In the genomic region with DNA sequence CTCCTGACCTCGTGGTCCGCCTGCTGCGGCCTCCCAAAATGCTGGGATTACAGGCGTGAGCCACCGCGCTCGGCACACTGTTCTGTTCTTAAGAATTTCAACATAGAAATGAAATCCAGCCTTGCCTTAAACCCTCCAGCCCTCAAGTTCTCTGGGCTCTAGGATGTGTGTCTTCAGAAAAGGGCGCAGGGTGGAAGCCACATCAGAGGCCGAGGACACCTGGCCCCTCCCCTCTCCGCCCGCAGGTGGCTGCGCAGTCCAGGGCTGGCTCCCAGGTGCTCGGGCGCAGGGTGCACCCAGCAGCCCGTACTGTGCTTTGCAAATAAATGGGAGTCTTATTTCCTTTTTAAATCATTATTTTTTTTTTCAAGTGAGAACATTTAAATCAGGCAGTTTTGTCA, we compare ENCODE assay signal across 10 cellular contexts. TPM values are rescaled to one million over a fixed set of nuclear protein-coding genes. Genes with fewer than 3 reads are reported as not detected.
DNase-seq lines count a peak whose midpoint lies in the region; ATAC-seq and TF ChIP-seq lines count a peak whose summit lies in the region.
"Had no signal": no experiment of that assay in that cellular context is flagged by ENCODE, and none has a peak within 500 bp of the region (broad histone marks: within the 10 kb centered on the region; RNA-seq: fewer than 3 reads in every experiment).

No MANE protein-coding gene starts in this region.

- H4K20me1 ChIP-seq in GM23338 (replicated peaks; ENCODE audit: insufficient read depth), result 0 out of 2 replicates have a peak, but pooled peaks cover 1% of the 10 kb centered on the region

- H3K27me3 ChIP-seq in CD8-positive, alpha-beta T cell (ENCODE audit: insufficient read depth, low read length), result no peaks in the 10 kb centered on the region
- H3K27me3 ChIP-seq in GM23338 (ENCODE audit: insufficient read depth), result no peaks in the 10 kb centered on the region
- H3K27me3 ChIP-seq: esophagus squamous epithelium had no signal

- no peak overlapping the region for H3K4me3 ChIP-seq in CD8-positive, alpha-beta T cell (ENCODE audit: low read depth, low read length)
- H3K4me3 ChIP-seq in GM23338, result no peak overlapping the region

- no peak overlapping the region for H3K4me2 ChIP-seq in GM23338

- peaks cover 44% of the 10 kb centered on the region for H3K4me1 Mint-ChIP-seq in CD8-positive, alpha-beta T cell (ENCODE audit: low read depth)
- H3K4me1 Mint-ChIP-seq in T-cell, result peaks cover 42 to 57% (median 50%) of the 10 kb centered on the region in 3 donors
- H3K4me1 Mint-ChIP-seq in activated naive CD8-positive, alpha-beta T cell (ENCODE audit: low read depth), result peaks cover 42% of the 10 kb centered on the region
- H3K4me1 Mint-ChIP-seq in natural killer cell, result peaks cover 30 to 42% of the 10 kb centered on the region in 2 donors
- H3K4me1 Mint-ChIP-seq in GM23338, result peaks cover 25% of the 10 kb centered on the region

- H3K27ac Mint-ChIP-seq in CD8-positive, alpha-beta T cell, result peak overlapping the region; percentile 92
- peak overlapping the region; percentile 87 to 98 for H3K27ac Mint-ChIP-seq in T-cell
- H3K27ac Mint-ChIP-seq in activated naive CD8-positive, alpha-beta T cell, result peak overlapping the region; percentile 75
- peak overlapping the region; percentile 95 to 96 for H3K27ac Mint-ChIP-seq in natural killer cell
- no peak overlapping the region for H3K27ac Mint-ChIP-seq in GM23338

- peaks cover 7% of the 10 kb centered on the region for H3K9me3 Mint-ChIP-seq in CD8-positive, alpha-beta T cell
- peaks cover 3 to 6% (median 6%) of the 10 kb centered on the region in 3 donors for H3K9me3 Mint-ChIP-seq in T-cell
- no peaks in the 10 kb centered on the region for H3K9me3 Mint-ChIP-seq in activated naive CD8-positive, alpha-beta T cell (ENCODE audit: low read depth)
- H3K9me3 Mint-ChIP-seq in natural killer cell, result peaks cover 2 to 4% of the 10 kb centered on the region in 2 donors
- H3K9me3 Mint-ChIP-seq in GM23338, result peaks cover 11% of the 10 kb centered on the region; the same call in 2 of the 3 replicates

- H3K9me2 ChIP-seq in GM23338 (ENCODE audit: insufficient read depth), result no peaks in the 10 kb centered on the region

- H3K9me3 ChIP-seq in CD8-positive, alpha-beta T cell (ENCODE audit: low read length), result peaks cover 8% of the 10 kb centered on the region

- peaks cover 24% of the 10 kb centered on the region for H3K79me2 ChIP-seq in GM23338 (replicated peaks; ENCODE audit: insufficient read depth)

- intact Hi-C loops in CD8-positive, alpha-beta T cell (cut with DNase I, micrococcal nuclease), result loop anchor here (2.0 to 10.0 kb wide), 3 partner anchors 37 to 1485 kb away; a partner anchor contains a TSS
- intact Hi-C loops in natural killer cell (cut with micrococcal nuclease), result loop anchor here (5.0 kb wide), 1 partner anchor 130 kb away; a partner anchor contains a TSS

- H3K4me3 Mint-ChIP-seq in CD8-positive, alpha-beta T cell, result peak overlapping the region; percentile 88
- H3K4me3 Mint-ChIP-seq in T-cell (peak overlapping the region; percentile 86 to 92 (median 91)), natural killer cell (peak overlapping the region; percentile 88), GM23338 (no peak overlapping the region)
- H3K4me3 Mint-ChIP-seq in activated naive CD8-positive, alpha-beta T cell, result peak overlapping the region; percentile 90

- POLR2A ChIA-PET in CD8-positive, alpha-beta T cell (lab: Charles Lee), result no interaction called here
- POLR2A ChIA-PET in T-cell (lab: Charles Lee), result no interaction called here

- no peaks in the 10 kb centered on the region for H3K27me3 Mint-ChIP-seq in CD8-positive, alpha-beta T cell (ENCODE audit: low read depth)
- H3K27me3 Mint-ChIP-seq in T-cell (no peaks in the 10 kb centered on the region), natural killer cell (ENCODE audit: low read depth in 2 of 2) (peaks cover 0 to under 1% of the 10 kb centered on the region in 2 donors), GM23338 (ENCODE audit: insufficient read depth, low read depth, poor library complexity) (peaks cover 9% of the 10 kb centered on the region)
- H3K27me3 Mint-ChIP-seq in activated naive CD8-positive, alpha-beta T cell, result no peaks in the 10 kb centered on the region

- H3K27ac ChIP-seq in CD8-positive, alpha-beta T cell (ENCODE audit: low read depth, low read length), result peak overlapping the region; percentile 45
- H3K27ac ChIP-seq in GM23338 (ENCODE audit: low read depth), result no peak overlapping the region

- TF ChIP-seq CTCF in CD8-positive, alpha-beta T cell (IDR thresholded peaks at IDR 0.05), result no peak
- TF ChIP-seq CTCF in natural killer cell (IDR thresholded peaks at IDR 0.05), result no peak
- TF ChIP-seq CTCF in GM23338 (conservative IDR thresholded peaks at IDR 0.05; ENCODE audit: low read depth in 2 of 2), result no peak

- ATAC-seq in CD8-positive, alpha-beta T cell, result no peak
- ATAC-seq in T-cell (replicated peaks in 1 of 4) (no peak), natural killer cell (no peak), HG03135 (IDR thresholded peaks at IDR 0.05; ENCODE audit: unreplicated experiment) (no peak), GM23338 (no peak)
- ATAC-seq: SK-N-SH treated with all-trans-retinoic acid at 6 μM for 48 hours had no signal

- CTCF ChIA-PET in CD8-positive, alpha-beta T cell (lab: Charles Lee), result no interaction called here
- CTCF ChIA-PET in T-cell (lab: Charles Lee), result no interaction called here

- H3K4me1 ChIP-seq in CD8-positive, alpha-beta T cell (ENCODE audit: insufficient read depth, low read length), result peaks cover 49% of the 10 kb centered on the region
- 0 out of 2 replicates have a peak, but pooled peaks cover 4% of the 10 kb centered on the region for H3K4me1 ChIP-seq in GM23338 (ENCODE audit: insufficient read depth)

- peaks cover 19% of the 10 kb centered on the region for H3K36me3 Mint-ChIP-seq in CD8-positive, alpha-beta T cell
- peaks cover 13% of the 10 kb centered on the region for H3K36me3 Mint-ChIP-seq in T-cell
- H3K36me3 Mint-ChIP-seq in activated naive CD8-positive, alpha-beta T cell, result peaks cover 6% of the 10 kb centered on the region
- H3K36me3 Mint-ChIP-seq in natural killer cell, result no peaks in the 10 kb centered on the region
- peaks cover 6% of the 10 kb centered on the region; the same call in 2 of the 3 replicates for H3K36me3 Mint-ChIP-seq in GM23338 (ENCODE audit: low read depth)

- DNase-seq in CD8-positive, alpha-beta T cell, result peak in 3 of 7 experiments; percentile 36 to 42 (median 39)
- DNase-seq in T-cell (peak in 12 of 34 experiments; percentile 21 to 49 (median 30)), natural killer cell (no peak), NCI-H2171 treated with DMSO at 0.1 percent for 48 hours (lab: John Stamatoyannopoulos, UW) (no peak), GM23338 (ENCODE audit: low spot score) (no peak), hepatic stellate cell (ENCODE audit: low spot score) (no peak)
- DNase-seq: esophagus squamous epithelium had no signal

- H3F3A ChIP-seq in GM23338 (replicated peaks; ENCODE audit: low read depth), result peaks cover 3% of the 10 kb centered on the region; the same call in 1 of the 2 replicates

- no peak overlapping the region for H2AFZ ChIP-seq in GM23338

- no peaks in the 10 kb centered on the region for H3K36me3 ChIP-seq in CD8-positive, alpha-beta T cell (ENCODE audit: insufficient read depth, low read length)
- H3K36me3 ChIP-seq in GM23338 (ENCODE audit: insufficient read depth), result no peaks in the 10 kb centered on the region
- H3K36me3 ChIP-seq: esophagus squamous epithelium had no signal

RNA-seq across cellular contexts. Expression of a gene that starts 2.0 kb away (rescaled TPM):
- total RNA-seq in CD8-positive, alpha-beta T cell, result 10 to 100 TPM; 19.1 to 20.9 TPM
- 10 to 100 TPM; 15.7 to 34.7 (median 33.4) TPM for total RNA-seq in T-cell
- total RNA-seq in natural killer cell, result 10 to 100 TPM; 52.9 to 62.3 (median 61.5) TPM
- 28.7 and 30.8 TPM in 2 replicates for total RNA-seq in GM23338 (2014; rRNA removed; shearing (Covaris generic))
- 26.3 and 28.5 TPM in 2 replicates for polyA plus RNA-seq in GM23338 (2016; fragmentation: Nextera tagmentation; extraction: Ambion mirVana)

RNA-seq across cellular contexts. Expression of a gene that starts 44.8 kb away (rescaled TPM):
- 1 to 10 TPM; 3.4 to 3.7 TPM for total RNA-seq in CD8-positive, alpha-beta T cell
- total RNA-seq in T-cell, result 10 to 100 TPM; 14.9 to 24.1 (median 18.5) TPM
- total RNA-seq in natural killer cell, result 10 to 100 TPM; 18.3 to 27.8 (median 18.5) TPM
- total RNA-seq in GM23338 (2014; rRNA removed; shearing (Covaris generic)), result 12.6 and 18.1 TPM in 2 replicates
- polyA plus RNA-seq in GM23338 (2016; fragmentation: Nextera tagmentation; extraction: Ambion mirVana), result 4.4 and 6.5 TPM in 2 replicates

RNA-seq across cellular contexts. Expression of a gene that starts 45.1 kb away (rescaled TPM):
- total RNA-seq in CD8-positive, alpha-beta T cell, result 10 to 100 TPM; 15.5 to 16.8 TPM
- total RNA-seq in T-cell (10 to 100 TPM; 39.9 to 64.7 (median 58.5) TPM), natural killer cell (10 to 100 TPM; 37.1 to 60.2 (median 51.8) TPM)
- 17.7 and 32.2 TPM in 2 replicates for total RNA-seq in GM23338 (2014; rRNA removed; shearing (Covaris generic))
- polyA plus RNA-seq in GM23338 (2016; fragmentation: Nextera tagmentation; extraction: Ambion mirVana), result 20.5 and 21.1 TPM in 2 replicates
